In the genomic region with DNA sequence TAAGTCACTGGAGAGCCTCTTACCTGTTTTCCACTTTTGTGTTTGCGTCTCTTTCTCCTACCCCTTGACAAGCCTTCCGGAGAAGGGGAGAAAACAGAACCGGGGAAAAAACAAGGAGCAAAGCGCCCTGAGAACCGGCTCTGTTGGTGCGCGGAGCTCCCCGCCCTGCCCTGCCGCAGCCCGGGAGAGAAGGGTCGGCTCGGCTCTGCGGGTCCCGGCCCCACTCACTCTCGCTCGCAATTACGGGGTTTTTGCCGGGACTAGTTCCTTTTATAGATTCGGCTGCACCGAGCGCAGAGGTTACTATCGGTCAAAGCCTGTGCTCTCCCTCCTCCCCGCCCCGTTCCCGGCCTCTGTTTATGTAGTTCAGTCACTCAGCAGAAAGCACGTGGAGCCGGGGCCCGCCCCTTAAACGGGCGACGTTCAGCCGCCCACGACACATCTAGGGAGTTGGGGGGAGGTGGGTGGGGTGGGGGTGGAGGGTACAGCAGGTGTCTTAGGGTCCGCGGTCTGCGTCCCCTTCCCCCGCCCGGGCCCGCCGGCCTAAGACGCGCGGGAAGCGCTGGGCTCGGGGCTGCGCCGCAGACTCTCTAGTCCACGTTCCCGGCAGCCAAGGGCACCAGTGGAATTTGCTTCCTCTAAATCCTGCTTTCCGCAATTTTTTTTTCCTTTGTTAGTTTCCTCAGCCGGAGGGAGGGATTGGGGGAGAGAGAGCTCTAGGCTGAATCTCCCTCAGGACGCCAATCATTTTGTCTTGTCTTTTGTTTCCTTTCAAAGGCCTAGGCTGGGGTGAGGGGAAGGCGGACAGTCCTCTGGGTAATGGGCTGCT, we compare ENCODE assay signal across 8 cellular contexts. TPM values are rescaled to one million over a fixed set of nuclear protein-coding genes. Genes with fewer than 3 reads are reported as not detected.
DNase-seq lines count a peak whose midpoint lies in the region; ATAC-seq and TF ChIP-seq lines count a peak whose summit lies in the region.

A gene with protein sequence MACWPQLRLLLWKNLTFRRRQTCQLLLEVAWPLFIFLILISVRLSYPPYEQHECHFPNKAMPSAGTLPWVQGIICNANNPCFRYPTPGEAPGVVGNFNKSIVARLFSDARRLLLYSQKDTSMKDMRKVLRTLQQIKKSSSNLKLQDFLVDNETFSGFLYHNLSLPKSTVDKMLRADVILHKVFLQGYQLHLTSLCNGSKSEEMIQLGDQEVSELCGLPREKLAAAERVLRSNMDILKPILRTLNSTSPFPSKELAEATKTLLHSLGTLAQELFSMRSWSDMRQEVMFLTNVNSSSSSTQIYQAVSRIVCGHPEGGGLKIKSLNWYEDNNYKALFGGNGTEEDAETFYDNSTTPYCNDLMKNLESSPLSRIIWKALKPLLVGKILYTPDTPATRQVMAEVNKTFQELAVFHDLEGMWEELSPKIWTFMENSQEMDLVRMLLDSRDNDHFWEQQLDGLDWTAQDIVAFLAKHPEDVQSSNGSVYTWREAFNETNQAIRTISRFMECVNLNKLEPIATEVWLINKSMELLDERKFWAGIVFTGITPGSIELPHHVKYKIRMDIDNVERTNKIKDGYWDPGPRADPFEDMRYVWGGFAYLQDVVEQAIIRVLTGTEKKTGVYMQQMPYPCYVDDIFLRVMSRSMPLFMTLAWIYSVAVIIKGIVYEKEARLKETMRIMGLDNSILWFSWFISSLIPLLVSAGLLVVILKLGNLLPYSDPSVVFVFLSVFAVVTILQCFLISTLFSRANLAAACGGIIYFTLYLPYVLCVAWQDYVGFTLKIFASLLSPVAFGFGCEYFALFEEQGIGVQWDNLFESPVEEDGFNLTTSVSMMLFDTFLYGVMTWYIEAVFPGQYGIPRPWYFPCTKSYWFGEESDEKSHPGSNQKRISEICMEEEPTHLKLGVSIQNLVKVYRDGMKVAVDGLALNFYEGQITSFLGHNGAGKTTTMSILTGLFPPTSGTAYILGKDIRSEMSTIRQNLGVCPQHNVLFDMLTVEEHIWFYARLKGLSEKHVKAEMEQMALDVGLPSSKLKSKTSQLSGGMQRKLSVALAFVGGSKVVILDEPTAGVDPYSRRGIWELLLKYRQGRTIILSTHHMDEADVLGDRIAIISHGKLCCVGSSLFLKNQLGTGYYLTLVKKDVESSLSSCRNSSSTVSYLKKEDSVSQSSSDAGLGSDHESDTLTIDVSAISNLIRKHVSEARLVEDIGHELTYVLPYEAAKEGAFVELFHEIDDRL (N-terminal part only) (minus strand): TSS at position 244 of the 829 bp plus-strand sequence. CDS start 24,476 bp downstream, outside the sequence.

- H3K4me3 Mint-ChIP-seq in naive thymus-derived CD4-positive, alpha-beta T cell, result peak within 1 kb of the TSS; percentile 88 to 97 (median 96)

- no peak for DNase-seq in GM12864 (ENCODE audit: low read depth)
- DNase-seq in RWPE1 (ENCODE audit: low spot score), result peak; percentile 91
- peak; percentile 83 for DNase-seq in activated effector memory CD4-positive, alpha-beta T cell treated with anti-CD3 and anti-CD28 coated beads, Interleukin-2, amount 50 U/mL, for 16 hours
- peak; percentile 93 for DNase-seq in fibroblast of pulmonary artery (ENCODE audit: low read depth)
- DNase-seq in naive thymus-derived CD4-positive, alpha-beta T cell, result peak; percentile 55 to 82 (median 73)
- peak; percentile 57 to 77 (median 70) for DNase-seq in stimulated activated naive CD4-positive, alpha-beta T cell (lab: John Stamatoyannopoulos, UW)
- no peak for DNase-seq in NCI-H2081 treated with DMSO at 0.1 percent for 48 hours (lab: John Stamatoyannopoulos, UW)

- peak; percentile 40 for ATAC-seq in HG03460 (IDR thresholded peaks at IDR 0.05; ENCODE audit: unreplicated experiment)
- ATAC-seq in naive thymus-derived CD4-positive, alpha-beta T cell, result peak; percentile 83

- intact Hi-C loops in naive thymus-derived CD4-positive, alpha-beta T cell (cut with micrococcal nuclease), result loop anchor here (1.0 to 2.0 kb wide), 8 partner anchors 33 to 833 kb away; partner anchors contain the start of genes SLC44A1 (in 1 of the 2) and SMC2 (in 1 of the 2)

- TF ChIP-seq CTCF in GM12864 (IDR thresholded peaks at IDR 0.05; ENCODE audit: low read depth, low read length, missing control alignments) (no peak), RWPE1 (conservative IDR thresholded peaks at IDR 0.05; ENCODE audit: low read depth) (no peak), fibroblast of pulmonary artery (IDR thresholded peaks at IDR 0.05; ENCODE audit: low read length, missing control alignments) (no peak)

- peak within 1 kb of the TSS; percentile 91 for H3K27ac ChIP-seq in RWPE1
- H3K27ac ChIP-seq in naive thymus-derived CD4-positive, alpha-beta T cell (ENCODE audit: low read depth, low read length), result peak within 1 kb of the TSS; percentile 70

- peaks cover 19 to 41% (median 25%) of the 10 kb centered on the region in 7 donors for H3K4me1 Mint-ChIP-seq in naive thymus-derived CD4-positive, alpha-beta T cell

- no peaks in the 10 kb centered on the region for H3K36me3 Mint-ChIP-seq in naive thymus-derived CD4-positive, alpha-beta T cell

- POLR2A ChIA-PET in RWPE1 (lab: Yijun Ruan, JAX; ENCODE audit: low non-redundant PET), result no interaction called here
- POLR2A ChIA-PET in naive thymus-derived CD4-positive, alpha-beta T cell (lab: Charles Lee), result no interaction called here

- H3K27me3 ChIP-seq in naive thymus-derived CD4-positive, alpha-beta T cell (ENCODE audit: control insufficient read depth in 2 of 2, insufficient read depth in 2 of 2, low read length in 2 of 2), result no peaks in the 10 kb centered on the region

- H3K27ac Mint-ChIP-seq in naive thymus-derived CD4-positive, alpha-beta T cell, result peak within 1 kb of the TSS in 8 of 9 donors; percentile 54 to 95 (median 72)

- CTCF ChIA-PET in RWPE1 (lab: Yijun Ruan, JAX), result interaction anchor here (0.6 to 3.0 kb wide), 6 partner anchors 17 to 317 kb away, joined by 4 to 9 read pairs (median 5); partner anchors contain the start of gene SLC44A1
- CTCF ChIA-PET in naive thymus-derived CD4-positive, alpha-beta T cell (lab: Charles Lee), result interaction anchor here (2.5 kb wide), 1 partner anchor 228 kb away, joined by 10 read pairs; no protein-coding TSS in a partner anchor

- H3K9me3 ChIP-seq in naive thymus-derived CD4-positive, alpha-beta T cell (ENCODE audit: control insufficient read depth in 2 of 3, low read length in 3 of 3), result no peaks in the 10 kb centered on the region

- peaks cover 0 to 51% (median 0%) of the 10 kb centered on the region in 5 donors for H3K27me3 Mint-ChIP-seq in naive thymus-derived CD4-positive, alpha-beta T cell

- H3K4me3 ChIP-seq in GM12864 (ENCODE audit: low read depth, low read length), result peak within 1 kb of the TSS; percentile 52
- peak within 1 kb of the TSS; percentile 98 for H3K4me3 ChIP-seq in fibroblast of pulmonary artery (replicated peaks; ENCODE audit: low read depth, low read length)
- peak within 1 kb of the TSS; percentile 84 for H3K4me3 ChIP-seq in naive thymus-derived CD4-positive, alpha-beta T cell (ENCODE audit: low read length)

- H3K4me1 ChIP-seq in naive thymus-derived CD4-positive, alpha-beta T cell (ENCODE audit: control insufficient read depth in 2 of 2, insufficient read depth in 2 of 2, low read length in 2 of 2), result peaks cover 7 to 9% of the 10 kb centered on the region in 2 donors

- H3K36me3 ChIP-seq in naive thymus-derived CD4-positive, alpha-beta T cell (ENCODE audit: control insufficient read depth in 2 of 3, insufficient read depth in 3 of 3, low read length in 3 of 3), result peaks cover 0 to 4% (median 0%) of the 10 kb centered on the region in 3 experiments

- H3K9me3 Mint-ChIP-seq in naive thymus-derived CD4-positive, alpha-beta T cell, result no peaks in the 10 kb centered on the region

RNA-seq across cellular contexts. Expression of the gene that starts here (rescaled TPM):
- total RNA-seq in naive thymus-derived CD4-positive, alpha-beta T cell, result 10 to 100 TPM in 2 of 5 experiments, 1 to 10 TPM in 2, under 1 TPM in 1; 0.58 to 19.4 (median 1.1) TPM
- under 1 TPM; 0.25 to 0.56 TPM for polyA plus RNA-seq in naive thymus-derived CD4-positive, alpha-beta T cell

Comparison
In these comparisons a context has a peak if more than half of its experiments do, and no peak if none do; other contexts are left out.
1. DNase-seq: peak in RWPE1 (single experiment), activated effector memory CD4-positive, alpha-beta T cell treated with anti-CD3 and anti-CD28 coated beads, Interleukin-2, amount 50 U/mL, for 16 hours (single experiment), fibroblast of pulmonary artery (single experiment), naive thymus-derived CD4-positive, alpha-beta T cell (9 of 9) and stimulated activated naive CD4-positive, alpha-beta T cell (6 of 6); none in GM12864 (single experiment) and NCI-H2081 treated with DMSO at 0.1 percent for 48 hours (single experiment).
2. Peak in every context shown above with its lines, with median percentiles within 50 percentile points of each other: H3K4me3 ChIP-seq.